Comparison of ENCODE assay signal across 10 cellular contexts in the genomic region with DNA sequence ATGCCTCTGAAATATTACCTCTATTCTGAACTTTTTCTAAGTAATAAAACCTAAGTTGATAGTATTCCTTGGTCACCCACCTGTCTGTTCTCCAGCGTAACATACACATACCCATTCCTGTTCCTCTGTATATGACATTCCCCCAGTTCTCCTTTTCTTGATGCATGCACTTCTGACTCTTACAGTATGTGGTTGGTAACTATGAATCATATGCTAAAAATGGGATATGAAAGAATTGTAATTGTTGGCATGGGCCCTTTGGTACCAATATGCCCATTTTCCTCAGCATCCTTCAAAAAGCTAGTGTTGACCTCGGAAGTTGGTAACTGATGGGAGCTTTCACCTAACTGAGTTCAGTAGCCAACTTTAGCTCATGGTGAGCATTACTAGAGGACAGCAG.
DNase-seq lines count a peak whose midpoint lies in the region; ATAC-seq and TF ChIP-seq lines count a peak whose summit lies in the region.
"Had no signal": no experiment of that assay in that cellular context is flagged by ENCODE, and none has a peak within 500 bp of the region (broad histone marks: within the 10 kb centered on the region; RNA-seq: fewer than 3 reads in every experiment).

No MANE protein-coding gene starts in this region.

- H3K4me1 Mint-ChIP-seq in activated T-cell treated with anti-CD3 and anti-CD28 coated beads, Interleukin-2, amount 50 U/mL, for 24 hours (ENCODE audit: low read depth), result peaks cover 70% of the 10 kb centered on the region
- peaks cover 64% of the 10 kb centered on the region for H3K4me1 Mint-ChIP-seq in activated CD4-positive, alpha-beta memory T cell treated with anti-CD3 and anti-CD28 coated beads, Interleukin-2, amount 10 ng/mL, durations not matched to agents 7 days and 5 days

- H3K27me3 ChIP-seq in tibial artery (no peaks in the 10 kb centered on the region), testis (no peaks in the 10 kb centered on the region)
- H3K27me3 ChIP-seq: right lobe of liver had no signal

- no peak for ATAC-seq in GM21717 (IDR thresholded peaks at IDR 0.05; ENCODE audit: unreplicated experiment)
- ATAC-seq in HG02678 (IDR thresholded peaks at IDR 0.05; ENCODE audit: unreplicated experiment), result no peak

- peaks cover 34% of the 10 kb centered on the region for H3K36me3 Mint-ChIP-seq in activated T-cell treated with anti-CD3 and anti-CD28 coated beads, Interleukin-2, amount 50 U/mL, for 24 hours (ENCODE audit: low read depth)
- peaks cover 39% of the 10 kb centered on the region for H3K36me3 Mint-ChIP-seq in activated CD4-positive, alpha-beta memory T cell treated with anti-CD3 and anti-CD28 coated beads, Interleukin-2, amount 10 ng/mL, durations not matched to agents 7 days and 5 days (ENCODE audit: low read depth)

- H3K4me3 ChIP-seq in tibial artery (peak overlapping the region; percentile 59 to 61), testis (no peak overlapping the region)
- H3K4me3 ChIP-seq: right lobe of liver had no signal

- H3K9me3 ChIP-seq in tibial artery, result no peaks in the 10 kb centered on the region
- no peaks in the 10 kb centered on the region for H3K9me3 ChIP-seq in testis
- H3K9me3 ChIP-seq: right lobe of liver had no signal

- POLR2A ChIA-PET in activated CD4-positive, alpha-beta memory T cell treated with anti-CD3 and anti-CD28 coated beads, Interleukin-2, amount 10 ng/mL, durations not matched to agents 7 days and 5 days (lab: Charles Lee), result interaction anchor here (1.0 to 5.0 kb wide), 6 partner anchors 24 to 80 kb away, joined by 3 to 69 read pairs (median 38); no protein-coding TSS in a partner anchor

- WGBS in testis, 2 donors, result 77 to 80% methylated on average over 2 of the region's 2 CpGs

- intact Hi-C loops in tibial artery (cut with DNase I; ENCODE audit: low total_unique reads) (loop anchor here (10.0 kb wide), 1 partner anchor 71 kb away; no protein-coding TSS in a partner anchor), testis (cut with DNase I; ENCODE audit: low total_unique reads) (no loop called here)

- H3K4me1 ChIP-seq in tibial artery, result peaks cover 0 to 70% (median 24%) of the 10 kb centered on the region in 4 donors
- peaks cover 43% of the 10 kb centered on the region for H3K4me1 ChIP-seq in testis

- no peak for TF ChIP-seq POLR2A in testis (IDR thresholded peaks at IDR 0.05)

- H3K27ac ChIP-seq in tibial artery, result peak overlapping the region; percentile 83 to 85
- H3K27ac ChIP-seq in testis, result no peak overlapping the region

- H3K36me3 ChIP-seq in tibial artery (peaks cover 0 to 12% (median 0%) of the 10 kb centered on the region in 3 donors), testis (ENCODE audit: low read depth, missing control alignments) (no peaks in the 10 kb centered on the region)

- H3K4me3 Mint-ChIP-seq in activated T-cell treated with anti-CD3 and anti-CD28 coated beads, Interleukin-2, amount 50 U/mL, for 24 hours, result peak overlapping the region; percentile 16
- H3K4me3 Mint-ChIP-seq in activated CD4-positive, alpha-beta memory T cell treated with anti-CD3 and anti-CD28 coated beads, Interleukin-2, amount 10 ng/mL, durations not matched to agents 7 days and 5 days, result no peak overlapping the region

- TF ChIP-seq CTCF in tibial artery (IDR thresholded peaks at IDR 0.05) (no peak), testis (IDR thresholded peaks at IDR 0.05) (no peak)

- H3K9me3 Mint-ChIP-seq in activated T-cell treated with anti-CD3 and anti-CD28 coated beads, Interleukin-2, amount 50 U/mL, for 24 hours, result no peaks in the 10 kb centered on the region
- H3K9me3 Mint-ChIP-seq in activated CD4-positive, alpha-beta memory T cell treated with anti-CD3 and anti-CD28 coated beads, Interleukin-2, amount 10 ng/mL, durations not matched to agents 7 days and 5 days, result no peaks in the 10 kb centered on the region

- no peaks in the 10 kb centered on the region for H3K27me3 Mint-ChIP-seq in activated T-cell treated with anti-CD3 and anti-CD28 coated beads, Interleukin-2, amount 50 U/mL, for 24 hours
- H3K27me3 Mint-ChIP-seq in activated CD4-positive, alpha-beta memory T cell treated with anti-CD3 and anti-CD28 coated beads, Interleukin-2, amount 10 ng/mL, durations not matched to agents 7 days and 5 days, result no peaks in the 10 kb centered on the region

- CTCF ChIA-PET in activated CD4-positive, alpha-beta memory T cell treated with anti-CD3 and anti-CD28 coated beads, Interleukin-2, amount 10 ng/mL, durations not matched to agents 7 days and 5 days (lab: Charles Lee), result interaction anchor here (3.0 kb wide), 1 partner anchor 23 kb away, joined by 14 read pairs; no protein-coding TSS in a partner anchor

- no peak for DNase-seq in activated T-cell treated with anti-CD3 and anti-CD28 coated beads, Interleukin-2, amount 50 U/mL, for 24 hours
- DNase-seq in activated T-cell treated with anti-CD3 and anti-CD28 coated beads for 4 hours (no peak), kidney glomerular epithelial cell (lab: John Stamatoyannopoulos, UW) (peak; percentile 1), tibial artery (no peak), testis (no peak)
- DNase-seq in activated CD4-positive, alpha-beta memory T cell treated with anti-CD3 and anti-CD28 coated beads, Interleukin-2, amount 10 ng/mL, durations not matched to agents 7 days and 5 days, result no peak
- DNase-seq: activated gamma-delta T cell, right lobe of liver had no signal

- peak overlapping the region; percentile 33 for H3K27ac Mint-ChIP-seq in activated T-cell treated with anti-CD3 and anti-CD28 coated beads, Interleukin-2, amount 50 U/mL, for 24 hours
- H3K27ac Mint-ChIP-seq in activated CD4-positive, alpha-beta memory T cell treated with anti-CD3 and anti-CD28 coated beads, Interleukin-2, amount 10 ng/mL, durations not matched to agents 7 days and 5 days, result peak overlapping the region; percentile 90

Comparison
In these comparisons a context has a peak if more than half of its experiments do, and no peak if none do; other contexts are left out.
1. H3K27ac ChIP-seq: peak in tibial artery (2 of 2); none in testis (0 of 2).
2. H3K4me3 ChIP-seq: peak in tibial artery (2 of 2); none in testis (0 of 2).